9 cellular contexts compared by ENCODE assay signal in the genomic region with DNA sequence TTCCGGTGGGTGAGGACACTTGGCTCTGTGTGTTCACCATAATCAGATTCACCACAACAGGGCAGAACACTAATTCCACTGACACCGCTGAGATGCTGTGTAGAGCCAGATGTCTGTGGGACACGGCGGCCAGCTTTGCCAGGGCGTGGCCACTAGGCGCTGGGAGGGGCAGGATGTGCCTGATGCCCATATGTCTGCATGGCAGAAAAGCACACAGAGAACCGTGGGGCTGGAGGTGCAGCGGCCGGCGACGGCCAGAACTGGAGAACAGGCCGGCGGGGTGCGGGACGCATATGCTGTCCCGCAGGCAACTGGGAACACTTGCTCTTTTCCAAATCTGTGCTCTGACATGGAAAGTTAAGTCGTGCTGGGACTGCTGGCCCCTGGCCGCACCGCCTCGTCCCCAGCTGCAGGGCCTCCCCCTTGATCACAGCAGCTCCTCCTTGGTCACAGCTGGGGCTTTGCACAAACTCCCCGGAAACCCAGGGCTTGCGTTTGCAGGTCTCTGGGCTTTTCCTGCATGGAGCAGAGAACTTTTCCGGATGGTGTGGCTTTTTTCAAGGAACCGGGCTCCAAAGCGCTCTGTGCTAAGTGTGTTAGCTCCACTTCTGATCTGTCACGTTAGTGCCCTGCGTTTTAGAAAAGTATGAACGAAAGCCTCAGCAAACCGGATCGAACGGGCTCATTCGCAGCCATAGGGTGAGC. TPM values are rescaled to one million over a fixed set of nuclear protein-coding genes. Genes with fewer than 3 reads are reported as not detected.
DNase-seq lines count a peak whose midpoint lies in the region; ATAC-seq and TF ChIP-seq lines count a peak whose summit lies in the region.
"Had no signal": no experiment of that assay in that cellular context is flagged by ENCODE, and none has a peak within 500 bp of the region (broad histone marks: within the 10 kb centered on the region; RNA-seq: fewer than 3 reads in every experiment).

No MANE protein-coding gene starts in this region.

- H3K4me3 ChIP-seq in AG04450 (ENCODE audit: low read depth, low read length), result peak overlapping the region; percentile 22; the same call in 1 of the 2 replicates
- H3K4me3 ChIP-seq in KMS-11 (IDR thresholded peaks at IDR 0.05; ENCODE audit: insufficient read depth, low read depth, low read length), result no peak overlapping the region
- H3K4me3 ChIP-seq: body of pancreas had no signal

- H3K36me3 ChIP-seq in KMS-11 (ENCODE audit: insufficient read depth), result no peaks in the 10 kb centered on the region

- H3K79me2 ChIP-seq in KMS-11 (ENCODE audit: insufficient read depth, low read depth), result no peaks in the 10 kb centered on the region

- H3K27ac ChIP-seq in AG04450 (ENCODE audit: low read depth, low read length) (peak overlapping the region; percentile 70), KMS-11 (no peak overlapping the region)

- no peak overlapping the region for H3K9ac ChIP-seq in KMS-11

- H3K4me3 Mint-ChIP-seq in stimulated activated effector memory CD8-positive, alpha-beta T cell treated with anti-CD3 and anti-CD28 coated beads, Interleukin-12 subunit alpha, Interleukin-12 subunit beta, amount 100 ng/mL, for 72 hours, result peak overlapping the region; percentile 88

- H3K36me3 Mint-ChIP-seq in stimulated activated effector memory CD8-positive, alpha-beta T cell treated with anti-CD3 and anti-CD28 coated beads, Interleukin-12 subunit alpha, Interleukin-12 subunit beta, amount 100 ng/mL, for 72 hours, result peaks cover 4% of the 10 kb centered on the region

- H3K27ac Mint-ChIP-seq in stimulated activated effector memory CD8-positive, alpha-beta T cell treated with anti-CD3 and anti-CD28 coated beads, Interleukin-12 subunit alpha, Interleukin-12 subunit beta, amount 100 ng/mL, for 72 hours, result peak overlapping the region; percentile 93

- H3K9me3 ChIP-seq in AG04450 (ENCODE audit: control insufficient read depth, insufficient read depth, low read length), result no peaks in the 10 kb centered on the region; the same call in 1 of the 2 replicates
- H3K9me3 ChIP-seq: body of pancreas had no signal

- H3K4me1 Mint-ChIP-seq in stimulated activated effector memory CD8-positive, alpha-beta T cell treated with anti-CD3 and anti-CD28 coated beads, Interleukin-12 subunit alpha, Interleukin-12 subunit beta, amount 100 ng/mL, for 72 hours, result peaks cover 45% of the 10 kb centered on the region

- CTCF ChIA-PET in AG04450 (lab: Charles Lee), result interaction anchor here (0.7 to 0.8 kb wide), 2 partner anchors 52 to 69 kb away, joined by 3 read pairs; no protein-coding TSS in a partner anchor

- no peak for TF ChIP-seq CTCF in AG04450 (IDR thresholded peaks at IDR 0.05; ENCODE audit: low read depth, low read length)
- TF ChIP-seq CTCF in KMS-11 (conservative IDR thresholded peaks at IDR 0.05; ENCODE audit: low read depth, low read length), result no peak

- POLR2A ChIA-PET in AG04450 (lab: Yijun Ruan, JAX), result no interaction called here

- intact Hi-C loops in Right ventricle myocardium superior (cut with DNase I), result no loop called here

- no peaks in the 10 kb centered on the region for H3K4me1 ChIP-seq in KMS-11 (ENCODE audit: low read depth, poor library complexity, severe bottlenecking)
- H3K4me1 ChIP-seq: body of pancreas had no signal

- DNase-seq in AG04450 (ENCODE audit: low read depth, low spot score) (no peak), Right ventricle myocardium superior (peak; percentile 66)
- peak; percentile 53 to 61 for DNase-seq in activated CD4-positive, alpha-beta T cell treated with anti-CD3 and anti-CD28 coated beads, Interleukin-2, amount 50 U/mL, for 48 hours
- peak; percentile 32 to 74 for DNase-seq in stimulated activated effector memory CD8-positive, alpha-beta T cell treated with anti-CD3 and anti-CD28 coated beads, Interleukin-12 subunit alpha, Interleukin-12 subunit beta, amount 100 ng/mL, for 72 hours (ENCODE audit: low spot score in 2 of 2)

- H3K27me3 ChIP-seq in AG04450 (ENCODE audit: control insufficient read depth, insufficient read depth, low read length) (no peaks in the 10 kb centered on the region), KMS-11 (ENCODE audit: insufficient read depth, low read depth) (peaks cover 84% of the 10 kb centered on the region)
- H3K27me3 ChIP-seq: body of pancreas had no signal

- H4K20me1 ChIP-seq in KMS-11 (ENCODE audit: insufficient read depth), result no peaks in the 10 kb centered on the region

- no peaks in the 10 kb centered on the region for H3K9me3 Mint-ChIP-seq in stimulated activated effector memory CD8-positive, alpha-beta T cell treated with anti-CD3 and anti-CD28 coated beads, Interleukin-12 subunit alpha, Interleukin-12 subunit beta, amount 100 ng/mL, for 72 hours

- 0 out of 2 replicates have a peak overlapping the region, but pooled peaks have one; percentile 1 for H3K4me2 ChIP-seq in KMS-11

- ATAC-seq in GM19463 (IDR thresholded peaks at IDR 0.05; ENCODE audit: unreplicated experiment), result peak; percentile 47
- ATAC-seq in Right ventricle myocardium superior (ENCODE audit: poor library complexity), result peak; percentile 38
- peak; percentile 67 for ATAC-seq in stimulated activated effector memory CD8-positive, alpha-beta T cell treated with anti-CD3 and anti-CD28 coated beads, Interleukin-12 subunit alpha, Interleukin-12 subunit beta, amount 100 ng/mL, for 72 hours
- no peak for ATAC-seq in HG03378 (IDR thresholded peaks at IDR 0.05; ENCODE audit: unreplicated experiment)
- ATAC-seq in GM21367 (IDR thresholded peaks at IDR 0.05; ENCODE audit: unreplicated experiment), result no peak
- ATAC-seq: body of pancreas had no signal

- peak overlapping the region; percentile 11; the same call in 1 of the 2 replicates for H2AFZ ChIP-seq in KMS-11 (ENCODE audit: low read depth)

RNA-seq across cellular contexts. Expression of a gene that starts 31.1 kb away (rescaled TPM):
- polyA plus RNA-seq in AG04450 (2011; rRNA removed), result 0.09 and 0.12 TPM in 2 replicates
- 0.09 and 0.13 TPM in 2 replicates for polyA minus RNA-seq in AG04450 (2011; rRNA and poly(A)+ RNA removed)
- not detected for total RNA-seq in Right ventricle myocardium superior
- total RNA-seq: body of pancreas had no signal

RNA-seq across cellular contexts. Expression of a gene that starts 56.5 kb away (rescaled TPM):
- polyA plus RNA-seq in AG04450 (2011; rRNA removed), result 13.4 and 14.4 TPM in 2 replicates
- 12.5 and 14.0 TPM in 2 replicates for polyA minus RNA-seq in AG04450 (2011; rRNA and poly(A)+ RNA removed)
- 10.2 TPM for total RNA-seq in Right ventricle myocardium superior

Comparison
In these comparisons a context has a peak if more than half of its experiments do, and no peak if none do; other contexts are left out.
1. ATAC-seq: peak in GM19463 (single experiment), Right ventricle myocardium superior (single experiment) and stimulated activated effector memory CD8-positive, alpha-beta T cell treated with anti-CD3 and anti-CD28 coated beads, Interleukin-12 subunit alpha, Interleukin-12 subunit beta, amount 100 ng/mL, for 72 hours (single experiment); none in HG03378 (single experiment) and GM21367 (single experiment).